Comparison of ENCODE assay signal across 22 cellular contexts in genomic region chr21:38325216-38325615, GRCh38.
DNase-seq lines count a peak whose midpoint lies in the region; ATAC-seq, FAIRE-seq and TF ChIP-seq lines count a peak whose summit lies in the region.
"Had no signal": no experiment of that assay in that cellular context is flagged by ENCODE, and none has a peak within 500 bp of the region (broad histone marks: within the 10 kb centered on the region; RNA-seq: fewer than 3 reads in every experiment).

No MANE protein-coding gene starts in this region.

- H3K27me3 ChIP-seq in BLaER1, result no peaks in the 10 kb centered on the region
- H3K27me3 ChIP-seq in esophagus muscularis mucosa, result peaks cover 0 to 34% (median 0%) of the 10 kb centered on the region in 4 donors

- H3K27me3 Mint-ChIP-seq in nephron (ENCODE audit: low read depth), result peaks cover 5% of the 10 kb centered on the region

- peak overlapping the region; percentile 90 to 98 (median 95) for H3K27ac Mint-ChIP-seq in nephron

- H3K4me1 ChIP-seq in BLaER1 (peaks cover 66% of the 10 kb centered on the region), esophagus muscularis mucosa (no peaks in the 10 kb centered on the region)

- no peak for FAIRE-seq in HTR-8/SVneo (lab: Jason Lieb, UNC)
- FAIRE-seq: A204.1, D721Med, GM12892, GM18507, K562 had no signal

- no peak for ATAC-seq in GM21825 (IDR thresholded peaks at IDR 0.05; ENCODE audit: unreplicated experiment)
- ATAC-seq: K562 had no signal

- TF ChIP-seq EP300 in esophagus muscularis mucosa (IDR thresholded peaks at IDR 0.05), result no peak

- H3K4me3 ChIP-seq in BLaER1 (no peak overlapping the region), esophagus muscularis mucosa (no peak overlapping the region)
- H3K4me3 ChIP-seq: K562 had no signal

- H4K20me1 ChIP-seq in BLaER1, result no peaks in the 10 kb centered on the region

- H3K9ac ChIP-seq in BLaER1, result no peak overlapping the region

- no peaks in the 10 kb centered on the region for H3K36me3 Mint-ChIP-seq in nephron (ENCODE audit: low read depth)

- no peak for TF ChIP-seq POLR2A in esophagus muscularis mucosa (IDR thresholded peaks at IDR 0.05; ENCODE audit: low read depth)

- POLR2A ChIA-PET in RWPE1 (lab: Yijun Ruan, JAX; ENCODE audit: low non-redundant PET), result no interaction called here

- H3K27ac ChIP-seq in BLaER1, result no peak overlapping the region
- H3K27ac ChIP-seq in RWPE1, result peak overlapping the region; percentile 80; the same call in 1 of the 2 replicates
- no peak overlapping the region for H3K27ac ChIP-seq in esophagus muscularis mucosa (replicated peaks in 1 of 4)

- intact Hi-C loops in esophagus muscularis mucosa (cut with DNase I), result no loop called here

- no peak overlapping the region for H3K4me3 Mint-ChIP-seq in nephron

- TF ChIP-seq CTCF in RWPE1 (conservative IDR thresholded peaks at IDR 0.05; ENCODE audit: low read depth) (no peak), esophagus muscularis mucosa (IDR thresholded peaks at IDR 0.05) (no peak), nephron (IDR thresholded peaks at IDR 0.05; ENCODE audit: unreplicated experiment in 3 of 3) (no peak)

- WGBS in esophagus muscularis mucosa, result 100% methylated on average over 2 of the region's 2 CpGs

- H3K36me3 ChIP-seq in BLaER1, result no peaks in the 10 kb centered on the region
- H3K36me3 ChIP-seq in esophagus muscularis mucosa, result no peaks in the 10 kb centered on the region

- H3K9me3 ChIP-seq in BLaER1, result peaks cover 22% of the 10 kb centered on the region
- H3K9me3 ChIP-seq in esophagus muscularis mucosa, result no peaks in the 10 kb centered on the region

- H3K9me3 Mint-ChIP-seq in nephron, result no peaks in the 10 kb centered on the region

- peaks cover 55% of the 10 kb centered on the region for H3K4me1 Mint-ChIP-seq in nephron

- CTCF ChIA-PET in RWPE1 (lab: Yijun Ruan, JAX), result interaction anchor here (0.6 kb wide), 1 partner anchor 155 kb away, joined by 3 read pairs; no protein-coding TSS in a partner anchor

- DNase-seq in RWPE1 (ENCODE audit: low spot score) (no peak), esophagus muscularis mucosa (ENCODE audit: extremely low spot score) (peak; percentile 62), HTR-8/SVneo (ENCODE audit: insufficient read length, low spot score) (no peak), GDM1 (lab: John Stamatoyannopoulos, UW) (no peak), iPS-NIHi11 (ENCODE audit: low spot score) (no peak)
- DNase-seq: C1 segment of cervical spinal cord, H7, MV-4-11, NCI-H1694 treated with DMSO at 0.1 percent for 48 hours, NCI-H2107, NCI-H510A treated with DMSO at 0.1 percent for 48 hours, NCI-H774, OCI-M1, SIG-M5 had no signal

- H3K4me2 ChIP-seq in BLaER1, result peak overlapping the region; percentile 65
